ENCODE assay signal across 8 cellular contexts in genomic region chr2:44955593-44956449, GRCh38. TPM values are rescaled to one million over a fixed set of nuclear protein-coding genes. Genes with fewer than 3 reads are reported as not detected.
A peak's percentile ranks its signal among the peaks of the same experiment; 100 is the strongest.
DNase-seq lines count a peak whose midpoint lies in the region; ATAC-seq, FAIRE-seq and TF ChIP-seq lines count a peak whose summit lies in the region.

No MANE protein-coding gene starts in this region.

- H3K79me2 ChIP-seq in OCI-LY7 (ENCODE audit: insufficient read depth, low read depth, low read length): no peaks in the 10 kb centered on the region

- H3K36me3 Mint-ChIP-seq in naive thymus-derived CD8-positive, alpha-beta T cell: no peaks in the 10 kb centered on the region
- no peaks in the 10 kb centered on the region for H3K36me3 Mint-ChIP-seq in stimulated activated effector memory CD8-positive, alpha-beta T cell treated with anti-CD3 and anti-CD28 coated beads, Interleukin-12 subunit alpha, Interleukin-12 subunit beta, amount 100 ng/mL, for 72 hours

- WGBS in A549 (ENCODE audit: missing lambda C conversion rate): 15% methylated on average over 29 of the region's 39 CpGs

- peak overlapping the region; percentile 64 to 71; a peak in 4 of 6 replicates for H3K27ac ChIP-seq in A549
- H3K27ac ChIP-seq in OCI-LY7 (ENCODE audit: low read depth, low read length, poor library complexity, severe bottlenecking): no peak overlapping the region

- peaks cover 26 to 79% (median 58%) of the 10 kb centered on the region in 5 donors for H3K27me3 Mint-ChIP-seq in naive thymus-derived CD8-positive, alpha-beta T cell

- intact Hi-C loops in OCI-LY7 (cut with micrococcal nuclease; ENCODE audit: unreplicated experiment): loop anchor here (2.0 to 5.0 kb wide), 5 partner anchors 187 to 914 kb away; no protein-coding TSS in a partner anchor

- peak overlapping the region; percentile 94 for H3K4me2 ChIP-seq in A549
- H3K4me2 ChIP-seq in OCI-LY7 (ENCODE audit: low read length): peak overlapping the region; percentile 35; the same call in 1 of the 2 replicates

- H3K36me3 ChIP-seq in OCI-LY7 (ENCODE audit: insufficient read depth, low read length): no peaks in the 10 kb centered on the region

- no peak for TF ChIP-seq POLR2A in A549 (IDR thresholded peaks at IDR 0.05; ENCODE audit: low read length)
- TF ChIP-seq POLR2A in erythroblast (IDR thresholded peaks at IDR 0.05; ENCODE audit: low read length): no peak

- peak overlapping the region in 7 of 10 donors; percentile 10 to 77 (median 42) for H3K4me3 Mint-ChIP-seq in naive thymus-derived CD8-positive, alpha-beta T cell
- H3K4me3 Mint-ChIP-seq in stimulated activated effector memory CD8-positive, alpha-beta T cell treated with anti-CD3 and anti-CD28 coated beads, Interleukin-12 subunit alpha, Interleukin-12 subunit beta, amount 100 ng/mL, for 72 hours: peak overlapping the region; percentile 59

- H3K4me3 ChIP-seq in A549 (peak overlapping the region; percentile 36), OCI-LY7 (ENCODE audit: low read depth, low read length, poor library complexity, severe bottlenecking) (no peak overlapping the region)

- CTCF ChIA-PET in A549 (lab: Yijun Ruan, JAX): interaction anchor here (0.5 to 8.9 kb wide), 113 partner anchors 9 to 1083 kb away, joined by 3 to 184 read pairs (median 4); partner anchors contain the start of gene CAMKMT
- CTCF ChIA-PET in OCI-LY7 (lab: Charles Lee; ENCODE audit: unreplicated experiment): interaction anchor here (1.5 kb wide), 1 partner anchor 563 kb away, joined by 5 read pairs; no protein-coding TSS in a partner anchor

- H3K9me2 ChIP-seq in OCI-LY7 (ENCODE audit: insufficient read depth, low read length): no peaks in the 10 kb centered on the region

- peaks cover 25% of the 10 kb centered on the region for H3K4me1 ChIP-seq in A549
- H3K4me1 ChIP-seq in OCI-LY7 (ENCODE audit: insufficient read depth, low read length, poor library complexity, severe bottlenecking): no peaks in the 10 kb centered on the region

- ATAC-seq in A549 (peak; percentile 75 to 87), GM18498 (IDR thresholded peaks at IDR 0.05; ENCODE audit: unreplicated experiment) (peak; percentile 64)
- ATAC-seq in naive thymus-derived CD8-positive, alpha-beta T cell: peak; percentile 86 to 92
- ATAC-seq in stimulated activated effector memory CD8-positive, alpha-beta T cell treated with anti-CD3 and anti-CD28 coated beads, Interleukin-12 subunit alpha, Interleukin-12 subunit beta, amount 100 ng/mL, for 72 hours: peak; percentile 77

- no peaks in the 10 kb centered on the region for H3K9me3 ChIP-seq in A549
- no peaks in the 10 kb centered on the region for H3K9me3 ChIP-seq in OCI-LY7 (ENCODE audit: low read length)

- no TSS peak for BruUV-seq in OCI-LY7 (replicated peaks; lab: Mats Ljungman, UMichigan)

- peak; percentile 98 to 99 for TF ChIP-seq RAD21 in A549 (conservative IDR thresholded peaks at IDR 0.05 in 1 of 2, IDR thresholded peaks at IDR 0.05 in 1 of 2)

- DNase-seq in A549 (ENCODE audit: low read depth in 1 of 2, low spot score in 1 of 2) (peak; percentile 79), HT-29 (ENCODE audit: low spot score) (peak; percentile 81), OCI-LY7 (ENCODE audit: low spot score) (peak; percentile 73), activated T-cell treated with anti-CD3 and anti-CD28 coated beads for 4 hours (peak; percentile 67), erythroblast (lab: John Stamatoyannopoulos, UW) (peak; percentile 65 to 75)
- peak; percentile 49 to 83 (median 70) for DNase-seq in naive thymus-derived CD8-positive, alpha-beta T cell
- DNase-seq in stimulated activated effector memory CD8-positive, alpha-beta T cell treated with anti-CD3 and anti-CD28 coated beads, Interleukin-12 subunit alpha, Interleukin-12 subunit beta, amount 100 ng/mL, for 72 hours (ENCODE audit: low spot score in 2 of 2): peak; percentile 78 to 91

- H3K9me3 Mint-ChIP-seq in naive thymus-derived CD8-positive, alpha-beta T cell: peaks cover 0 to 3% (median 0%) of the 10 kb centered on the region in 9 donors
- no peaks in the 10 kb centered on the region for H3K9me3 Mint-ChIP-seq in stimulated activated effector memory CD8-positive, alpha-beta T cell treated with anti-CD3 and anti-CD28 coated beads, Interleukin-12 subunit alpha, Interleukin-12 subunit beta, amount 100 ng/mL, for 72 hours

- no peak for FAIRE-seq in A549 (lab: Jason Lieb, UNC)

- TF ChIP-seq CTCF in A549 (IDR thresholded peaks at IDR 0.05): peak; percentile 98
- peak; percentile 87 for TF ChIP-seq CTCF in OCI-LY7 (conservative IDR thresholded peaks at IDR 0.05; ENCODE audit: low read length)

- peak overlapping the region; percentile 68; the same call in 1 of the 2 replicates for H2AFZ ChIP-seq in OCI-LY7 (ENCODE audit: low read length)

- H4K20me1 ChIP-seq in OCI-LY7 (ENCODE audit: insufficient read depth, low read length): no peaks in the 10 kb centered on the region

- TF ChIP-seq EP300 in A549 (IDR thresholded peaks at IDR 0.05): no peak

- H3K4me1 Mint-ChIP-seq in naive thymus-derived CD8-positive, alpha-beta T cell: peaks cover 13 to 30% (median 24%) of the 10 kb centered on the region in 4 donors
- peaks cover 13% of the 10 kb centered on the region for H3K4me1 Mint-ChIP-seq in stimulated activated effector memory CD8-positive, alpha-beta T cell treated with anti-CD3 and anti-CD28 coated beads, Interleukin-12 subunit alpha, Interleukin-12 subunit beta, amount 100 ng/mL, for 72 hours

- H3K27ac Mint-ChIP-seq in naive thymus-derived CD8-positive, alpha-beta T cell: no peak overlapping the region
- H3K27ac Mint-ChIP-seq in stimulated activated effector memory CD8-positive, alpha-beta T cell treated with anti-CD3 and anti-CD28 coated beads, Interleukin-12 subunit alpha, Interleukin-12 subunit beta, amount 100 ng/mL, for 72 hours: no peak overlapping the region

- POLR2A ChIA-PET in A549 (lab: Yijun Ruan, JAX) (interaction anchor here (1.6 kb wide), 1 partner anchor 476 kb away, joined by 5 read pairs; no protein-coding TSS in a partner anchor), OCI-LY7 (lab: Charles Lee) (interaction anchor here (0.5 to 0.6 kb wide), 2 partner anchors 16 to 483 kb away, joined by 3 to 13 read pairs; no protein-coding TSS in a partner anchor)
- POLR2A ChIA-PET in naive thymus-derived CD8-positive, alpha-beta T cell (lab: Charles Lee): interaction anchor here (0.7 kb wide), 1 partner anchor 476 kb away, joined by 3 read pairs; no protein-coding TSS in a partner anchor

TF ChIP-seq in A549, 52 proteins besides CTCF, POLR2A, EP300 and RAD21 (continues in another document):
- no peak for TF ChIP-seq ZC3H11A (IDR thresholded peaks at IDR 0.05)
- TF ChIP-seq E2F6 (IDR thresholded peaks at IDR 0.05; ENCODE audit: borderline replicate concordance, low read depth): peak; percentile 72; the same call in 1 of the 2 replicates
- no peak for TF ChIP-seq EHMT2 (IDR thresholded peaks at IDR 0.05; ENCODE audit: low read depth)
- no peak for TF ChIP-seq HOXA7 (CRISPR knock-in tag; IDR thresholded peaks at IDR 0.05)
- no peak for TF ChIP-seq HMGXB4 (CRISPR knock-in tag; IDR thresholded peaks at IDR 0.05; ENCODE audit: borderline replicate concordance)
- no peak for TF ChIP-seq MYC (IDR thresholded peaks at IDR 0.05; ENCODE audit: borderline replicate concordance, low read length)
- TF ChIP-seq SMC3 (IDR thresholded peaks at IDR 0.05): peak; percentile 98
- TF ChIP-seq TP53 (CRISPR knock-in tag; IDR thresholded peaks at IDR 0.05): no peak
- TF ChIP-seq JUNB (IDR thresholded peaks at IDR 0.05): no peak
- no peak for TF ChIP-seq RNF2 (IDR thresholded peaks at IDR 0.05; ENCODE audit: borderline replicate concordance, low read depth)

RNA-seq across cellular contexts. Expression of gene SIX3, which starts 14.3 kb away (rescaled TPM):
- polyA plus RNA-seq in A549 (2011; rRNA removed) (0.12 and 0.22 TPM in 2 replicates), A549 (2017; fragmentation: RNase III; extraction: RNeasy Plus Mini Kit Qiagen cat#74134 plus additional on column Dnase treatment) (0.41 to 0.73 TPM (median 0.59 TPM) in 3 replicates)
- polyA plus RNA-seq in A549 (2012; cell fraction: cytosol; rRNA removed): 0.54 and 0.75 TPM in 2 replicates
- polyA plus RNA-seq in A549 (2012; cell fraction: nucleus; rRNA removed): 0.72 TPM in 2 replicates
- polyA minus RNA-seq in A549 (2011; rRNA and poly(A)+ RNA removed): 0.08 TPM in 1 of 2 replicates, not detected in the other
- total RNA-seq in HT-29 (2014; rRNA removed; shearing (Covaris generic)): not detected in 2 replicates
- not detected in 2 replicates for total RNA-seq in OCI-LY7 (2014; rRNA removed; shearing (Covaris generic))
- not detected in 2 replicates for total RNA-seq in OCI-LY7 (2022)
- total RNA-seq in naive thymus-derived CD8-positive, alpha-beta T cell: not detected
- polyA plus RNA-seq in naive thymus-derived CD8-positive, alpha-beta T cell: not detected

RNA-seq across cellular contexts. Expression of gene SIX2, which starts 53.4 kb away (rescaled TPM):
- 0.10 and 0.13 TPM in 2 replicates for polyA plus RNA-seq in A549 (2011; rRNA removed)
- 0.40 and 0.49 TPM in 2 replicates for polyA plus RNA-seq in A549 (2012; cell fraction: cytosol; rRNA removed)
- polyA plus RNA-seq in A549 (2012; cell fraction: nucleus; rRNA removed): 0.13 and 0.24 TPM in 2 replicates
- polyA plus RNA-seq in A549 (2017; fragmentation: RNase III; extraction: RNeasy Plus Mini Kit Qiagen cat#74134 plus additional on column Dnase treatment): 0.14 to 0.16 TPM (median 0.15 TPM) in 3 replicates
- polyA minus RNA-seq in A549 (2011; rRNA and poly(A)+ RNA removed): not detected in 2 replicates
- not detected in 2 replicates for total RNA-seq in HT-29 (2014; rRNA removed; shearing (Covaris generic))
- total RNA-seq in OCI-LY7 (2014; rRNA removed; shearing (Covaris generic)): not detected in 2 replicates
- not detected in 2 replicates for total RNA-seq in OCI-LY7 (2022)
- not detected for total RNA-seq in naive thymus-derived CD8-positive, alpha-beta T cell
- not detected for polyA plus RNA-seq in naive thymus-derived CD8-positive, alpha-beta T cell
